Comparison of ENCODE assay signal across 5 cellular contexts in the genomic region with DNA sequence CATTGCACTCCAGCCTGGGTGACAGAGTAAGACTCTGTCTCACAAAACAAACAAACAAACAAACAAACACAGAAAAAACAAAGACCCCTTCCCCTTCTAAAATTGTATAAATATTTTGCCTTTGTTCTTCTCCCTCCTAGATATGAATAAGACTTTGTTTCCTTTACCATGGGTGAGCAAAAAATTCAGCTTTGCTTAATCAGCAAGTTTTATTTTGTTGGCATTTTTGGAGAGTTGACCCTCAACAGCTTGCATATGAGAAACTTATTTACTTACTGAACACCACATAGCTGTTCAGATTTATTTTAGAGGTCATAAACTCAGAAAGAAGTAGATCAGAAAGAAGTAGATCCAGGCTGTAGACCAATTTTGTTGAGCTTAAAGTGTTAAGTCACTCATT.
"Had no signal": no experiment of that assay in that cellular context is flagged by ENCODE, and none has a peak within 500 bp of the region (broad histone marks: within the 10 kb centered on the region; RNA-seq: fewer than 3 reads in every experiment).

No MANE protein-coding gene starts in this region.

- H3K4me2 ChIP-seq: KMS-11 had no signal

- FAIRE-seq: HTR-8/SVneo had no signal

- DNase-seq: KBM-7, KG1 had no signal

- H3K27ac ChIP-seq: HL-60, KMS-11 had no signal

- H3K9ac ChIP-seq: KMS-11 had no signal
